In genomic region chr1:17700981-17701870, GRCh38 we compare ENCODE assay signal across 13 cellular contexts. TPM values are rescaled to one million over a fixed set of nuclear protein-coding genes. Genes with fewer than 3 reads are reported as not detected.
A peak's percentile ranks its signal among the peaks of the same experiment; 100 is the strongest.
DNase-seq lines count a peak whose midpoint lies in the region; ATAC-seq and TF ChIP-seq lines count a peak whose summit lies in the region.
"Had no signal": no experiment of that assay in that cellular context is flagged by ENCODE, and none has a peak within 500 bp of the region (broad histone marks: within the 10 kb centered on the region; RNA-seq: fewer than 3 reads in every experiment).

No MANE protein-coding gene starts in this region.

- peak overlapping the region in 6 of 11 experiments; percentile 6 to 66 (median 52); a peak in 10 of 22 replicates for H3K27ac ChIP-seq in BLaER1 treated with 17β-estradiol and CSF1 and Interleukin-3, amounts not matched to agents 10 nM and 100 nM
- no peak overlapping the region for H3K27ac ChIP-seq in GM23338 (ENCODE audit: low read depth)

- no peaks in the 10 kb centered on the region for H3K79me2 ChIP-seq in GM23338 (replicated peaks; ENCODE audit: insufficient read depth)

- no peaks in the 10 kb centered on the region for H3K9me3 ChIP-seq in BLaER1 treated with 17β-estradiol and CSF1 and Interleukin-3, amounts not matched to agents 10 nM and 100 nM (replicated peaks in 1 of 11)
- H3K9me3 ChIP-seq: HAP-1 had no signal

- H3K27me3 ChIP-seq in BLaER1 treated with 17β-estradiol and CSF1 and Interleukin-3, amounts not matched to agents 10 nM and 100 nM: no peaks in the 10 kb centered on the region
- no peaks in the 10 kb centered on the region for H3K27me3 ChIP-seq in GM23338 (ENCODE audit: insufficient read depth)

- no peaks in the 10 kb centered on the region for H3F3A ChIP-seq in GM23338 (replicated peaks; ENCODE audit: low read depth)

- H3K27me3 Mint-ChIP-seq in GM23338 (ENCODE audit: insufficient read depth, low read depth, poor library complexity): peaks cover 6% of the 10 kb centered on the region
- peaks cover 2% of the 10 kb centered on the region for H3K27me3 Mint-ChIP-seq in nephron progenitor cell (ENCODE audit: low read depth, poor library complexity)

- H3K4me3 Mint-ChIP-seq in GM23338 (no peak overlapping the region), nephron progenitor cell (peak overlapping the region; percentile 41)
- H3K4me3 Mint-ChIP-seq: CD8-positive, alpha-beta T cell had no signal

- peaks cover 24 to 100% (median 90%) of the 10 kb centered on the region in 10 experiments for H3K4me1 ChIP-seq in BLaER1 treated with 17β-estradiol and CSF1 and Interleukin-3, amounts not matched to agents 10 nM and 100 nM
- H3K4me1 ChIP-seq in GM23338 (ENCODE audit: insufficient read depth): peaks cover 1% of the 10 kb centered on the region; the same call in 1 of the 2 replicates
- H3K4me1 ChIP-seq: HAP-1 had no signal

- peak overlapping the region in 8 of 11 experiments; percentile 1 to 75 (median 46); a peak in 10 of 22 replicates for H3K9ac ChIP-seq in BLaER1 treated with 17β-estradiol and CSF1 and Interleukin-3, amounts not matched to agents 10 nM and 100 nM

- H3K4me2 ChIP-seq in BLaER1 treated with 17β-estradiol and CSF1 and Interleukin-3, amounts not matched to agents 10 nM and 100 nM: peak overlapping the region in 9 of 11 experiments; percentile 2 to 99 (median 85); a peak in 16 of 22 replicates
- no peak overlapping the region for H3K4me2 ChIP-seq in GM23338

- H3K27ac Mint-ChIP-seq in GM23338: peak overlapping the region; percentile 2; the same call in 1 of the 2 replicates
- peak overlapping the region; percentile 64 for H3K27ac Mint-ChIP-seq in nephron progenitor cell
- H3K27ac Mint-ChIP-seq: CD8-positive, alpha-beta T cell had no signal

- H4K20me1 ChIP-seq in BLaER1 treated with 17β-estradiol and CSF1 and Interleukin-3, amounts not matched to agents 10 nM and 100 nM: peaks cover 0 to 53% (median 7%) of the 10 kb centered on the region in 11 experiments; a peak in 11 of 22 replicates
- H4K20me1 ChIP-seq in GM23338 (replicated peaks; ENCODE audit: insufficient read depth): no peaks in the 10 kb centered on the region

- H3K36me3 Mint-ChIP-seq in GM23338 (ENCODE audit: low read depth) (peaks cover 3% of the 10 kb centered on the region; the same call in 1 of the 3 replicates), nephron progenitor cell (ENCODE audit: low read depth) (peaks cover 5% of the 10 kb centered on the region)
- H3K36me3 Mint-ChIP-seq: CD8-positive, alpha-beta T cell had no signal

- H3K4me3 ChIP-seq in BLaER1 treated with 17β-estradiol and CSF1 and Interleukin-3, amounts not matched to agents 10 nM and 100 nM: peak overlapping the region in 3 of 10 experiments; percentile 19 to 51 (median 41); a peak in 5 of 20 replicates
- no peak overlapping the region for H3K4me3 ChIP-seq in GM23338
- H3K4me3 ChIP-seq: HAP-1 had no signal

- peaks cover 0 to 17% (median 6%) of the 10 kb centered on the region in 11 experiments; a peak in 10 of 22 replicates for H3K36me3 ChIP-seq in BLaER1 treated with 17β-estradiol and CSF1 and Interleukin-3, amounts not matched to agents 10 nM and 100 nM
- H3K36me3 ChIP-seq in GM23338 (ENCODE audit: insufficient read depth): peaks cover 3% of the 10 kb centered on the region; the same call in 1 of the 2 replicates
- H3K36me3 ChIP-seq: HAP-1 had no signal

- ATAC-seq in GM23338: no peak
- ATAC-seq in GM18907 (IDR thresholded peaks at IDR 0.05; ENCODE audit: unreplicated experiment): no peak
- ATAC-seq in HG03045 (IDR thresholded peaks at IDR 0.05; ENCODE audit: unreplicated experiment): no peak
- ATAC-seq: CD8-positive, alpha-beta T cell; PC-3 had no signal

- TF ChIP-seq CTCF in GM23338 (conservative IDR thresholded peaks at IDR 0.05; ENCODE audit: low read depth in 2 of 2): no peak
- no peak for TF ChIP-seq CTCF in nephron progenitor cell (IDR thresholded peaks at IDR 0.05)

- H3K4me1 Mint-ChIP-seq in GM23338: peaks cover 24% of the 10 kb centered on the region
- H3K4me1 Mint-ChIP-seq in nephron progenitor cell: peaks cover 61% of the 10 kb centered on the region

- no peaks in the 10 kb centered on the region for H3K9me2 ChIP-seq in GM23338 (ENCODE audit: insufficient read depth)

- H3K9me3 Mint-ChIP-seq in GM23338 (no peaks in the 10 kb centered on the region), nephron progenitor cell (no peaks in the 10 kb centered on the region)
- H3K9me3 Mint-ChIP-seq: CD8-positive, alpha-beta T cell had no signal

- no peak for DNase-seq in GM23338 (ENCODE audit: low spot score)
- peak; percentile 32 for DNase-seq in NCI-H69 (lab: John Stamatoyannopoulos, UW)
- DNase-seq in nephron progenitor cell: no peak
- no peak for DNase-seq in NK-92 treated with Interleukin-12 subunit alpha and Interleukin-12 subunit beta, amount 100 ng/mL, for 24 hours (lab: John Stamatoyannopoulos, UW)
- DNase-seq: ACHN; CD8-positive, alpha-beta T cell; NCI-H510A treated with DMSO at 0.1 percent for 48 hours; PC-3; T-helper 1 cell had no signal

- H2AFZ ChIP-seq in GM23338: no peak overlapping the region

TF ChIP-seq in GM23338, 12 proteins besides CTCF, POLR2A, EP300 and RAD21 (continues in another document):
- TF ChIP-seq NANOG (IDR thresholded peaks at IDR 0.05; ENCODE audit: borderline replicate concordance) (no peak), ZNF114 (CRISPR knock-in tag; IDR thresholded peaks at IDR 0.05) (no peak)
- TF ChIP-seq, protein P1, sequence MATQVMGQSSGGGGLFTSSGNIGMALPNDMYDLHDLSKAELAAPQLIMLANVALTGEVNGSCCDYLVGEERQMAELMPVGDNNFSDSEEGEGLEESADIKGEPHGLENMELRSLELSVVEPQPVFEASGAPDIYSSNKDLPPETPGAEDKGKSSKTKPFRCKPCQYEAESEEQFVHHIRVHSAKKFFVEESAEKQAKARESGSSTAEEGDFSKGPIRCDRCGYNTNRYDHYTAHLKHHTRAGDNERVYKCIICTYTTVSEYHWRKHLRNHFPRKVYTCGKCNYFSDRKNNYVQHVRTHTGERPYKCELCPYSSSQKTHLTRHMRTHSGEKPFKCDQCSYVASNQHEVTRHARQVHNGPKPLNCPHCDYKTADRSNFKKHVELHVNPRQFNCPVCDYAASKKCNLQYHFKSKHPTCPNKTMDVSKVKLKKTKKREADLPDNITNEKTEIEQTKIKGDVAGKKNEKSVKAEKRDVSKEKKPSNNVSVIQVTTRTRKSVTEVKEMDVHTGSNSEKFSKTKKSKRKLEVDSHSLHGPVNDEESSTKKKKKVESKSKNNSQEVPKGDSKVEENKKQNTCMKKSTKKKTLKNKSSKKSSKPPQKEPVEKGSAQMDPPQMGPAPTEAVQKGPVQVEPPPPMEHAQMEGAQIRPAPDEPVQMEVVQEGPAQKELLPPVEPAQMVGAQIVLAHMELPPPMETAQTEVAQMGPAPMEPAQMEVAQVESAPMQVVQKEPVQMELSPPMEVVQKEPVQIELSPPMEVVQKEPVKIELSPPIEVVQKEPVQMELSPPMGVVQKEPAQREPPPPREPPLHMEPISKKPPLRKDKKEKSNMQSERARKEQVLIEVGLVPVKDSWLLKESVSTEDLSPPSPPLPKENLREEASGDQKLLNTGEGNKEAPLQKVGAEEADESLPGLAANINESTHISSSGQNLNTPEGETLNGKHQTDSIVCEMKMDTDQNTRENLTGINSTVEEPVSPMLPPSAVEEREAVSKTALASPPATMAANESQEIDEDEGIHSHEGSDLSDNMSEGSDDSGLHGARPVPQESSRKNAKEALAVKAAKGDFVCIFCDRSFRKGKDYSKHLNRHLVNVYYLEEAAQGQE (IDR thresholded peaks at IDR 0.05; ENCODE audit: unreplicated experiment): no peak

RNA-seq across cellular contexts. Expression of gene ACTL8, which starts 53.9 kb away (rescaled TPM):
- total RNA-seq in GM23338 (2014; rRNA removed; shearing (Covaris generic)): 0.38 and 0.70 TPM in 2 replicates
- polyA plus RNA-seq in GM23338 (2016; fragmentation: Nextera tagmentation; extraction: Ambion mirVana): 0.56 and 0.71 TPM in 2 replicates
- total RNA-seq: CD8-positive, alpha-beta T cell; PC-3 had no signal
